Comparison of ENCODE assay signal across 2 cellular contexts in the genomic region with DNA sequence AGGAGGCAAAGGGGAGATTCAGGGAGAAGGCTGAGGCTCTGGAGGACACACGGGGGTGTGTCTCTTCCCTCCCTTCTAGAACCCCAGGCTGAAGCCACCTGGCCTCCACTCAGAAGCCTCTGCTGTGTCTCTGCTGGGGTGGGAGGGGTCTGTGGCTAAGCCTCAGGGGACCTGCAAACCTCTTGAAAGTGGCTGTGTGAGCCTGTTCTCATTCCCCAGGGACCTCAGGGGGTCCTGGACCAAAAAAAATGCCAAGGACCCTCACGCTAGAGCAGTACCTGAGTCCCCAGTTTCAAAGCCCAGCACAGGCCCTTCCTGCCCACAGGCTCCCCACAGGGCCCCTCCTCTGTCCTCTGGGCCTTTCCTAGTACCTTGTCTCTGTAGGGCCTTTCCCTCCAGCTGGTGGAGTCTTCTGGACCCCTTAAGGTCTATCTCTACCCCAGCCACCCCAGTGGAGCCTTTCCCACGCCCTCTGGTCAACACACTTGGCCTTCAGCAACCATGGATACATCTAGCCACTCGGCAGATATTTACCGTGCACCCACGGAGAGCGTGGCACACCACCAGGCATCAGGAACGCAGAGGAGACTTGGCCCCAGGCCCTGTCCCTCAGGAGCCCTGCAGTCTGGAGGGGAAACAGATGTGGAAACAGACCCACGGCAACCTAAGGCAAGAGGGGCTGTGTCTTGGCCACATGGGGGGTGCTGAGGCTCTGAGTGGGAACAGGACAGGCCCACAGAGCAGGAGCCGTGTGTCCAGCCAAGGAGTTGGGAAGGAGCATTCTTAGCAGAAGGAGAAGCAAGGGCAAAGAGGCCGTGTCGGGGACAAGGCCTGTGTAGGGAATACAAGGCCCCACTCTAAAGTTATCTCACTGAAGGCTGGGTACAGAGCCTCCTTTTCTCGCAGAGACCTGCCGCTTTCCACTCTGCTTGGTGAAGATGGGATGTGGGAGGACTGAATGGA.
TF ChIP-seq lines count a peak whose summit lies in the region.

No MANE protein-coding gene starts in this region.

TF ChIP-seq in A549, 52 proteins besides CTCF, POLR2A, EP300 and RAD21:
- TF ChIP-seq, protein P1, sequence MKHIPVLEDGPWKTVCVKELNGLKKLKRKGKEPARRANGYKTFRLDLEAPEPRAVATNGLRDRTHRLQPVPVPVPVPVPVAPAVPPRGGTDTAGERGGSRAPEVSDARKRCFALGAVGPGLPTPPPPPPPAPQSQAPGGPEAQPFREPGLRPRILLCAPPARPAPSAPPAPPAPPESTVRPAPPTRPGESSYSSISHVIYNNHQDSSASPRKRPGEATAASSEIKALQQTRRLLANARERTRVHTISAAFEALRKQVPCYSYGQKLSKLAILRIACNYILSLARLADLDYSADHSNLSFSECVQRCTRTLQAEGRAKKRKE (CRISPR knock-in tag; IDR thresholded peaks at IDR 0.05; ENCODE audit: low read depth): no peak
- TF ChIP-seq RARB (CRISPR knock-in tag; IDR thresholded peaks at IDR 0.05) (no peak), EHF (CRISPR knock-in tag; IDR thresholded peaks at IDR 0.05) (no peak), KDM1A (IDR thresholded peaks at IDR 0.05; ENCODE audit: low read depth) (no peak), CHD4 (IDR thresholded peaks at IDR 0.05; ENCODE audit: borderline replicate concordance) (no peak), HDAC2 (IDR thresholded peaks at IDR 0.05) (no peak), ZSCAN20 (CRISPR knock-in tag; IDR thresholded peaks at IDR 0.05) (no peak), JUNB (IDR thresholded peaks at IDR 0.05) (no peak), HEYL (CRISPR knock-in tag; IDR thresholded peaks at IDR 0.05) (no peak), PBX3 (IDR thresholded peaks at IDR 0.05) (no peak), ELK1 (IDR thresholded peaks at IDR 0.05; ENCODE audit: low read depth, low read length) (no peak), HOXA7 (CRISPR knock-in tag; IDR thresholded peaks at IDR 0.05) (no peak), TFCP2L1 (CRISPR knock-in tag; IDR thresholded peaks at IDR 0.05) (no peak), NR3C1 (IDR thresholded peaks at IDR 0.05) (no peak), CHD2 (IDR thresholded peaks at IDR 0.05; ENCODE audit: low read length, partially characterized antibody) (no peak), GATA3 (IDR thresholded peaks at IDR 0.05; ENCODE audit: borderline replicate concordance) (no peak), BHLHE40 (IDR thresholded peaks at IDR 0.05; ENCODE audit: low read depth, low read length) (no peak), NFE2L2 (conservative IDR thresholded peaks at IDR 0.05; ENCODE audit: low read length) (no peak)
- TF ChIP-seq, protein P2, sequence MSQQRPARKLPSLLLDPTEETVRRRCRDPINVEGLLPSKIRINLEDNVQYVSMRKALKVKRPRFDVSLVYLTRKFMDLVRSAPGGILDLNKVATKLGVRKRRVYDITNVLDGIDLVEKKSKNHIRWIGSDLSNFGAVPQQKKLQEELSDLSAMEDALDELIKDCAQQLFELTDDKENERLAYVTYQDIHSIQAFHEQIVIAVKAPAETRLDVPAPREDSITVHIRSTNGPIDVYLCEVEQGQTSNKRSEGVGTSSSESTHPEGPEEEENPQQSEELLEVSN (IDR thresholded peaks at IDR 0.05; ENCODE audit: borderline replicate concordance, low read depth): no peak

TF ChIP-seq in liver, 16 proteins besides CTCF, POLR2A, EP300 and RAD21:
- TF ChIP-seq TAF1 (conservative IDR thresholded peaks at IDR 0.05): no peak
- TF ChIP-seq FOXA1 (IDR thresholded peaks at IDR 0.05): no peak
- TF ChIP-seq GABPA (IDR thresholded peaks at IDR 0.05 in 1 of 2, conservative IDR thresholded peaks at IDR 0.05 in 1 of 2): no peak
- no peak for TF ChIP-seq JUND (IDR thresholded peaks at IDR 0.05)
- no peak for TF ChIP-seq ATF3 (IDR thresholded peaks at IDR 0.05)
- no peak for TF ChIP-seq RXRA (IDR thresholded peaks at IDR 0.05)
